Comparison of ENCODE assay signal across 1 cellular context in genomic region chr19:17340302-17340870, GRCh38.
TF ChIP-seq lines count a peak whose summit lies in the region.

No MANE protein-coding gene starts in this region.

TF ChIP-seq in liver, 16 proteins besides CTCF, POLR2A, EP300 and RAD21:
- no peak for TF ChIP-seq MAX (IDR thresholded peaks at IDR 0.05)
